ENCODE assay signal across 28 cellular contexts in genomic region chr1:213538251-213538650, GRCh38.
"Had no signal": no experiment of that assay in that cellular context is flagged by ENCODE, and none has a peak within 500 bp of the region (broad histone marks: within the 10 kb centered on the region; RNA-seq: fewer than 3 reads in every experiment).

No MANE protein-coding gene starts in this region.

- H3K4me1 ChIP-seq: colonic mucosa, esophagus muscularis mucosa, esophagus squamous epithelium, foreskin keratinocyte, gastrocnemius medialis, gastroesophageal sphincter, heart left ventricle, heart right ventricle had no signal

- H3K27ac ChIP-seq: colonic mucosa, coronary artery, dorsolateral prefrontal cortex, epithelial cell of prostate, esophagus muscularis mucosa, esophagus squamous epithelium, foreskin keratinocyte, gastrocnemius medialis, gastroesophageal sphincter, heart left ventricle, heart right ventricle had no signal

- H3K9me3 ChIP-seq: colonic mucosa, esophagus muscularis mucosa, esophagus squamous epithelium, gastrocnemius medialis, gastroesophageal sphincter, heart left ventricle, heart right ventricle had no signal

- H3K4me3 Mint-ChIP-seq: dendritic cell treated with granulocyte-macrophage colony-stimulating factor and Interleukin-4, amounts not matched to agents 40 ng/mL and 50 ng/mL, for 4 days; effector memory CD8-positive, alpha-beta T cell; endodermal cell had no signal

- FAIRE-seq: colon, endometrium, endothelial cell of umbilical vein, frontal cortex had no signal

- H3K27me3 ChIP-seq: colonic mucosa, esophagus muscularis mucosa, foreskin keratinocyte, gastrocnemius medialis, gastroesophageal sphincter, heart left ventricle, heart right ventricle had no signal

- DNase-seq: colonic mucosa; cortex of kidney; dermis blood vessel endothelial cell; dorsolateral prefrontal cortex; effector CD4-positive, alpha-beta T cell; effector CD8-positive, alpha-beta T cell; effector memory CD4-positive, alpha-beta T cell; effector memory CD8-positive, alpha-beta T cell; endodermal cell; erythroblast; esophagus squamous epithelium; foreskin fibroblast; foreskin keratinocyte; foreskin melanocyte; gastrocnemius medialis; glutamatergic neuron; heart left ventricle; heart right ventricle had no signal

- H3K36me3 ChIP-seq: colonic mucosa, esophagus muscularis mucosa, esophagus squamous epithelium, gastrocnemius medialis, gastroesophageal sphincter, heart left ventricle, heart right ventricle had no signal

- H3K4me1 Mint-ChIP-seq: endodermal cell had no signal

- H3K27me3 Mint-ChIP-seq: dendritic cell treated with granulocyte-macrophage colony-stimulating factor and Interleukin-4, amounts not matched to agents 40 ng/mL and 50 ng/mL, for 4 days had no signal

- H3K27ac Mint-ChIP-seq: dendritic cell treated with granulocyte-macrophage colony-stimulating factor and Interleukin-4, amounts not matched to agents 40 ng/mL and 50 ng/mL, for 4 days; effector memory CD8-positive, alpha-beta T cell; endodermal cell had no signal

- H3K4me3 ChIP-seq: colonic mucosa, coronary artery, dorsolateral prefrontal cortex, esophagus muscularis mucosa, esophagus squamous epithelium, gastrocnemius medialis, gastroesophageal sphincter, heart left ventricle, heart right ventricle had no signal

- H3K9me3 Mint-ChIP-seq: endodermal cell had no signal

- ATAC-seq: effector memory CD8-positive, alpha-beta T cell; esophagus mucosa; foreskin keratinocyte; gastrocnemius medialis; gastroesophageal sphincter; heart left ventricle; heart right ventricle had no signal
